In genomic region chr2:218282173-218282991, GRCh38 we compare ENCODE assay signal across 8 cellular contexts. TPM values are rescaled to one million over a fixed set of nuclear protein-coding genes. Genes with fewer than 3 reads are reported as not detected.
A peak's percentile ranks its signal among the peaks of the same experiment; 100 is the strongest.
DNase-seq lines count a peak whose midpoint lies in the region; ATAC-seq and TF ChIP-seq lines count a peak whose summit lies in the region.

No MANE protein-coding gene starts in this region.

- H3K27ac Mint-ChIP-seq in activated T-cell treated with anti-CD3 and anti-CD28 coated beads, Interleukin-2, amount 50 U/mL, for 72 hours: peak overlapping the region; percentile 55
- no peak overlapping the region for H3K27ac Mint-ChIP-seq in T-helper 2 cell treated with Interferon-gamma antibody and Interleukin-4, amounts not matched to agents 5 μg/mL and 100 μg/mL, for 36 hours

- H3K27me3 ChIP-seq in mucosa of rectum (ENCODE audit: control insufficient read depth in 2 of 2, insufficient read depth in 2 of 2, low read length in 2 of 2): no peaks in the 10 kb centered on the region
- no peaks in the 10 kb centered on the region for H3K27me3 ChIP-seq in uterus

- H3K36me3 Mint-ChIP-seq in activated T-cell treated with anti-CD3 and anti-CD28 coated beads, Interleukin-2, amount 50 U/mL, for 72 hours (ENCODE audit: insufficient read depth in 2 of 2): peaks cover 3 to 8% of the 10 kb centered on the region in 2 donors
- H3K36me3 Mint-ChIP-seq in T-helper 2 cell treated with Interferon-gamma antibody and Interleukin-4, amounts not matched to agents 5 μg/mL and 100 μg/mL, for 36 hours (ENCODE audit: low read depth): peaks cover 43% of the 10 kb centered on the region

- H3K4me3 Mint-ChIP-seq in activated T-cell treated with anti-CD3 and anti-CD28 coated beads, Interleukin-2, amount 50 U/mL, for 72 hours: no peak overlapping the region
- H3K4me3 Mint-ChIP-seq in T-helper 2 cell treated with Interferon-gamma antibody and Interleukin-4, amounts not matched to agents 5 μg/mL and 100 μg/mL, for 36 hours: no peak overlapping the region

- TF ChIP-seq CTCF in uterus (IDR thresholded peaks at IDR 0.05): no peak

- ATAC-seq in activated T-cell treated with anti-CD3 and anti-CD28 coated beads, Interleukin-2, amount 50 U/mL, for 72 hours (replicated peaks in 1 of 2): no peak
- no peak for ATAC-seq in GM18511 (IDR thresholded peaks at IDR 0.05; ENCODE audit: unreplicated experiment)

- H3K4me3 ChIP-seq in mucosa of rectum (ENCODE audit: low read length in 2 of 2): no peak overlapping the region
- no peak overlapping the region for H3K4me3 ChIP-seq in uterus

- peak overlapping the region; percentile 94 for H3K27ac ChIP-seq in cingulate gyrus (ENCODE audit: low read depth, low read length)
- peak overlapping the region; percentile 23 to 64 for H3K27ac ChIP-seq in mucosa of rectum (ENCODE audit: low read depth in 2 of 2, low read length in 2 of 2)
- peak overlapping the region; percentile 98 to 100 for H3K27ac ChIP-seq in uterus

- no peak for TF ChIP-seq POLR2A in uterus (IDR thresholded peaks at IDR 0.05)

- H3K9ac ChIP-seq in mucosa of rectum (ENCODE audit: low read depth in 1 of 2, low read length in 2 of 2): peak overlapping the region; percentile 3 to 19

- H3K4me1 Mint-ChIP-seq in activated T-cell treated with anti-CD3 and anti-CD28 coated beads, Interleukin-2, amount 50 U/mL, for 72 hours (ENCODE audit: low read depth): peaks cover 52% of the 10 kb centered on the region
- peaks cover 33% of the 10 kb centered on the region for H3K4me1 Mint-ChIP-seq in T-helper 2 cell treated with Interferon-gamma antibody and Interleukin-4, amounts not matched to agents 5 μg/mL and 100 μg/mL, for 36 hours (ENCODE audit: low read depth)

- H3K4me1 ChIP-seq in mucosa of rectum (ENCODE audit: control insufficient read depth in 2 of 2, insufficient read depth in 2 of 2, low read length in 2 of 2) (peaks cover 38 to 40% of the 10 kb centered on the region in 2 donors), uterus (peaks cover 20 to 36% of the 10 kb centered on the region in 2 donors)

- intact Hi-C loops in uterus (cut with DNase I; ENCODE audit: low total_unique reads): no loop called here

- peaks cover 48 to 53% of the 10 kb centered on the region in 2 donors for H3K36me3 ChIP-seq in mucosa of rectum (ENCODE audit: control insufficient read depth in 2 of 2, insufficient read depth in 2 of 2, low read length in 2 of 2)
- H3K36me3 ChIP-seq in uterus: no peaks in the 10 kb centered on the region

- H3K27me3 Mint-ChIP-seq in activated T-cell treated with anti-CD3 and anti-CD28 coated beads, Interleukin-2, amount 50 U/mL, for 72 hours (ENCODE audit: low read depth): no peaks in the 10 kb centered on the region
- H3K27me3 Mint-ChIP-seq in T-helper 2 cell treated with Interferon-gamma antibody and Interleukin-4, amounts not matched to agents 5 μg/mL and 100 μg/mL, for 36 hours (ENCODE audit: low read depth): no peaks in the 10 kb centered on the region

- H3K9me3 Mint-ChIP-seq in activated T-cell treated with anti-CD3 and anti-CD28 coated beads, Interleukin-2, amount 50 U/mL, for 72 hours: no peaks in the 10 kb centered on the region
- H3K9me3 Mint-ChIP-seq in T-helper 2 cell treated with Interferon-gamma antibody and Interleukin-4, amounts not matched to agents 5 μg/mL and 100 μg/mL, for 36 hours: no peaks in the 10 kb centered on the region

- no peaks in the 10 kb centered on the region for H3K9me3 ChIP-seq in mucosa of rectum (ENCODE audit: control insufficient read depth in 2 of 2, low read length in 2 of 2)
- no peaks in the 10 kb centered on the region for H3K9me3 ChIP-seq in uterus

- no peak for DNase-seq in activated T-cell treated with anti-CD3 and anti-CD28 coated beads, Interleukin-2, amount 50 U/mL, for 72 hours
- DNase-seq in activated T-cell treated with anti-CD3 and anti-CD28 coated beads for 4 hours (no peak), uterus (no peak), activated gamma-delta T cell treated with Interleukin-2 at 50 U/mL for 16 hours (no peak)
- DNase-seq in T-helper 2 cell treated with Interferon-gamma antibody and Interleukin-4, amounts not matched to agents 5 μg/mL and 100 μg/mL, for 36 hours (ENCODE audit: low spot score): no peak

RNA-seq across cellular contexts. Expression of gene TMBIM1, which starts 9.9 kb away (rescaled TPM):
- 10 to 100 TPM; 64.5 to 75.1 TPM for total RNA-seq in activated T-cell treated with anti-CD3 and anti-CD28 coated beads, Interleukin-2, amount 50 U/mL, for 72 hours
- total RNA-seq in uterus: 100 to 1,000 TPM; 112 to 166 (median 120) TPM

RNA-seq across cellular contexts. Expression of gene PNKD, which starts 12.1 kb away (rescaled TPM):
- total RNA-seq in activated T-cell treated with anti-CD3 and anti-CD28 coated beads, Interleukin-2, amount 50 U/mL, for 72 hours: 10 to 100 TPM; 14.7 to 17.7 TPM
- total RNA-seq in uterus: 10 to 100 TPM; 11.8 to 47.8 (median 31.7) TPM

RNA-seq across cellular contexts. Expression of gene AAMP, which starts 12.4 kb away (rescaled TPM):
- 10 to 100 TPM; 51.7 to 63.0 TPM for total RNA-seq in activated T-cell treated with anti-CD3 and anti-CD28 coated beads, Interleukin-2, amount 50 U/mL, for 72 hours
- total RNA-seq in uterus: 100 to 1,000 TPM in 3 of 4 donors, 10 to 100 TPM in 1; 79.6 to 160 (median 134) TPM

RNA-seq across cellular contexts. Expression of gene GPBAR1, which starts 21.6 kb away (rescaled TPM):
- total RNA-seq in activated T-cell treated with anti-CD3 and anti-CD28 coated beads, Interleukin-2, amount 50 U/mL, for 72 hours: 1 to 10 TPM in 1 of 2 donors, under 1 TPM in 1; 0.76 to 1.4 TPM
- total RNA-seq in uterus: 1 to 10 TPM in 1 of 4 donors, under 1 TPM in 2, not detected in 1; 0.29 to 1.0 (median 0.91) TPM

Comparison
In these comparisons a context has a peak if more than half of its experiments do, and no peak if none do; other contexts are left out.
1. H3K27ac ChIP-seq: peak in every context shown above with its lines; median percentile 99 in uterus; 94 in cingulate gyrus; 44 in mucosa of rectum.